ENCODE assay signal across 1 cellular context in the genomic region with DNA sequence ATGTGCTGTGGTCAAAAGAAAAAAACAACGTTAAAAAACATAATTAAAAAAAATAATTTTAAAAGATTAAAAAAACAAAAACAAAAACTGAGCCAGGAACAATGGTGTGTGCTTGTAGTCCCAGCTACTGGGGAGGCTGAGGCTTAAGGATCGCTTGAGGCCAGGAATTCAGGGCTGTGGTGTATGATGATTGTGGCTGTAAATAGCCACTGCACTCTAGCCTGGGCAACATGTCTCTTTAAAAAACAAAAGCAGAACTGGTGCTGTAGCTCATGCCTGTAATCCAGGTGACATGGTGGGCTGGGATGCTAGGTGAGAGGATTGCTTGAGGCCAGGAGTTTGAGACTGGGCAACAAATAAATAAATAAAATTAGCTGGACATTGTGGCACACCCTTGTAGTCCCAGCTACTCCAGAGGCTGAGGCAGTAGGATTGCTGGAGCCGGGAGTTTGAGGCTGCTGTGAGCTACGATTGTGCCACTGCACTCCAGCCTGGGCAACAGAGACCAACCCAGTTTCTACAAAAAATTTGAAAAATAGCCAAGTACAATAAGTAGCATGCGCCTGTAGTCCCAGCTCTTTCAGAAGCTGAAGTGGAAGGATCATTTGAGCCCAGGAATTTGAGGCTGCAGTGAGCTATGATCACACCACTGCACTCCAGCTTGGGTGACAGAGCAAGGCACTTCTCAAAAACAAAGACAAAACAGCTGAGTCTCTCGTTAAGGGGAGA.
TF ChIP-seq lines count a peak whose summit lies in the region.

No MANE protein-coding gene starts in this region.

TF ChIP-seq in GM23338, 12 proteins besides CTCF, POLR2A, EP300 and RAD21 (continued from another document):
- TF ChIP-seq, protein P1, sequence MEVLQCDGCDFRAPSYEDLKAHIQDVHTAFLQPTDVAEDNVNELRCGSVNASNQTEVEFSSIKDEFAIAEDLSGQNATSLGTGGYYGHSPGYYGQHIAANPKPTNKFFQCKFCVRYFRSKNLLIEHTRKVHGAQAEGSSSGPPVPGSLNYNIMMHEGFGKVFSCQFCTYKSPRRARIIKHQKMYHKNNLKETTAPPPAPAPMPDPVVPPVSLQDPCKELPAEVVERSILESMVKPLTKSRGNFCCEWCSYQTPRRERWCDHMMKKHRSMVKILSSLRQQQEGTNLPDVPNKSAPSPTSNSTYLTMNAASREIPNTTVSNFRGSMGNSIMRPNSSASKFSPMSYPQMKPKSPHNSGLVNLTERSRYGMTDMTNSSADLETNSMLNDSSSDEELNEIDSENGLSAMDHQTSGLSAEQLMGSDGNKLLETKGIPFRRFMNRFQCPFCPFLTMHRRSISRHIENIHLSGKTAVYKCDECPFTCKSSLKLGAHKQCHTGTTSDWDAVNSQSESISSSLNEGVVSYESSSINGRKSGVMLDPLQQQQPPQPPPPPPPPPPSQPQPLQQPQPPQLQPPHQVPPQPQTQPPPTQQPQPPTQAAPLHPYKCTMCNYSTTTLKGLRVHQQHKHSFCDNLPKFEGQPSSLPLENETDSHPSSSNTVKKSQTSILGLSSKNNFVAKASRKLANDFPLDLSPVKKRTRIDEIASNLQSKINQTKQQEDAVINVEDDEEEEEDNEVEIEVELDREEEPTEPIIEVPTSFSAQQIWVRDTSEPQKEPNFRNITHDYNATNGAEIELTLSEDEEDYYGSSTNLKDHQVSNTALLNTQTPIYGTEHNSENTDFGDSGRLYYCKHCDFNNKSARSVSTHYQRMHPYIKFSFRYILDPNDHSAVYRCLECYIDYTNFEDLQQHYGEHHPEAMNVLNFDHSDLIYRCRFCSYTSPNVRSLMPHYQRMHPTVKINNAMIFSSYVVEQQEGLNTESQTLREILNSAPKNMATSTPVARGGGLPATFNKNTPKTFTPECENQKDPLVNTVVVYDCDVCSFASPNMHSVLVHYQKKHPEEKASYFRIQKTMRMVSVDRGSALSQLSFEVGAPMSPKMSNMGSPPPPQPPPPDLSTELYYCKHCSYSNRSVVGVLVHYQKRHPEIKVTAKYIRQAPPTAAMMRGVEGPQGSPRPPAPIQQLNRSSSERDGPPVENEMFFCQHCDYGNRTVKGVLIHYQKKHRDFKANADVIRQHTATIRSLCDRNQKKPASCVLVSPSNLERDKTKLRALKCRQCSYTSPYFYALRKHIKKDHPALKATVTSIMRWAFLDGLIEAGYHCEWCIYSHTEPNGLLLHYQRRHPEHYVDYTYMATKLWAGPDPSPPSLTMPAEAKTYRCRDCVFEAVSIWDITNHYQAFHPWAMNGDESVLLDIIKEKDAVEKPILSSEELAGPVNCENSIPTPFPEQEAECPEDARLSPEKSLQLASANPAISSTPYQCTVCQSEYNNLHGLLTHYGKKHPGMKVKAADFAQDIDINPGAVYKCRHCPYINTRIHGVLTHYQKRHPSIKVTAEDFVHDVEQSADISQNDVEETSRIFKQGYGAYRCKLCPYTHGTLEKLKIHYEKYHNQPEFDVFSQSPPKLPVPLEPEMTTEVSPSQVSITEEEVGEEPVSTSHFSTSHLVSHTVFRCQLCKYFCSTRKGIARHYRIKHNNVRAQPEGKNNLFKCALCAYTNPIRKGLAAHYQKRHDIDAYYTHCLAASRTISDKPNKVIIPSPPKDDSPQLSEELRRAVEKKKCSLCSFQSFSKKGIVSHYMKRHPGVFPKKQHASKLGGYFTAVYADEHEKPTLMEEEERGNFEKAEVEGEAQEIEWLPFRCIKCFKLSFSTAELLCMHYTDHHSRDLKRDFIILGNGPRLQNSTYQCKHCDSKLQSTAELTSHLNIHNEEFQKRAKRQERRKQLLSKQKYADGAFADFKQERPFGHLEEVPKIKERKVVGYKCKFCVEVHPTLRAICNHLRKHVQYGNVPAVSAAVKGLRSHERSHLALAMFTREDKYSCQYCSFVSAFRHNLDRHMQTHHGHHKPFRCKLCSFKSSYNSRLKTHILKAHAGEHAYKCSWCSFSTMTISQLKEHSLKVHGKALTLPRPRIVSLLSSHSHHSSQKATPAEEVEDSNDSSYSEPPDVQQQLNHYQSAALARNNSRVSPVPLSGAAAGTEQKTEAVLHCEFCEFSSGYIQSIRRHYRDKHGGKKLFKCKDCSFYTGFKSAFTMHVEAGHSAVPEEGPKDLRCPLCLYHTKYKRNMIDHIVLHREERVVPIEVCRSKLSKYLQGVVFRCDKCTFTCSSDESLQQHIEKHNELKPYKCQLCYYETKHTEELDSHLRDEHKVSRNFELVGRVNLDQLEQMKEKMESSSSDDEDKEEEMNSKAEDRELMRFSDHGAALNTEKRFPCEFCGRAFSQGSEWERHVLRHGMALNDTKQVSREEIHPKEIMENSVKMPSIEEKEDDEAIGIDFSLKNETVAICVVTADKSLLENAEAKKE (CRISPR knock-in tag; IDR thresholded peaks at IDR 0.05) = no peak
- TF ChIP-seq NANOG (IDR thresholded peaks at IDR 0.05; ENCODE audit: borderline replicate concordance) (no peak), ZNF114 (CRISPR knock-in tag; IDR thresholded peaks at IDR 0.05) (no peak), CREB1 (CRISPR knock-in tag; IDR thresholded peaks at IDR 0.05; ENCODE audit: low read depth) (no peak)
